13 cellular contexts compared by ENCODE assay signal in the genomic region with DNA sequence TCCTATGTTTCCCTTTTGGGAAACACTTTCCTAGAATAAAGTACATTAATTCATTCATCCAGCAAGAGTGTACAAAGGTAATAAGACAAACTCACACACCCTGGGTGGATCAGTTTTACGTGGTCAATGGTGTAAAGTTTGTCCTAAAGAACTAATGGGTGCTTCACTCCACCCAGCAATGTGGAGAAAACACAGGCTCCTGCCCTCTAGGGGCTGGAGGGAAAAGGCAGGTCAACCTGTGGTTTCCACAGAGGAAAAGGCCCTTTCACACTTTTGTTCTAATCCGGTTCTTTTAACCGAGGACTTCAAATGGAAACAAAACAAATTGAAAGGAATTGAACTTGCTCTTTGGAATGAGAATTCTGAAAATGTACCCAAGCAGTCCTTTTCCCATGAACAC.
DNase-seq lines count a peak whose midpoint lies in the region; ATAC-seq and TF ChIP-seq lines count a peak whose summit lies in the region.
"Had no signal": no experiment of that assay in that cellular context is flagged by ENCODE, and none has a peak within 500 bp of the region (broad histone marks: within the 10 kb centered on the region; RNA-seq: fewer than 3 reads in every experiment).

No MANE protein-coding gene starts in this region.

- H3K36me3 Mint-ChIP-seq in endodermal cell (ENCODE audit: low read depth): no peaks in the 10 kb centered on the region
- no peaks in the 10 kb centered on the region for H3K36me3 Mint-ChIP-seq in type B pancreatic cell
- H3K36me3 Mint-ChIP-seq: activated naive CD4-positive, alpha-beta T cell treated with anti-CD3 and anti-CD28 coated beads, Interleukin-2, amount 50 U/mL, for 24 hours; stimulated activated effector memory CD8-positive, alpha-beta T cell treated with anti-CD3 and anti-CD28 coated beads, Interleukin-12 subunit alpha, Interleukin-12 subunit beta, amount 100 ng/mL, for 72 hours had no signal

- H3K27ac Mint-ChIP-seq in endodermal cell: peak overlapping the region; percentile 74
- H3K27ac Mint-ChIP-seq in type B pancreatic cell: no peak overlapping the region
- H3K27ac Mint-ChIP-seq: activated CD8-positive, alpha-beta T cell treated with anti-CD3 and anti-CD28 coated beads, Interleukin-2, amount 10 ng/mL, durations not matched to agents 7 days and 5 days; activated naive CD4-positive, alpha-beta T cell treated with anti-CD3 and anti-CD28 coated beads, Interleukin-2, amount 50 U/mL, for 24 hours; naive thymus-derived CD4-positive, alpha-beta T cell; stimulated activated effector memory CD8-positive, alpha-beta T cell treated with anti-CD3 and anti-CD28 coated beads, Interleukin-12 subunit alpha, Interleukin-12 subunit beta, amount 100 ng/mL, for 72 hours had no signal

- 71 to 91% methylated on average over 2 to 3 of the region's 3 CpGs for WGBS in endodermal cell (ENCODE audit: insufficient coverage in 1 of 2, insufficient read length in 1 of 2), 2 experiments
- WGBS in body of pancreas, 2 donors: 44 to 45% methylated on average over 3 of the region's 3 CpGs

- H3K4me1 ChIP-seq in left ventricle myocardium inferior (no peaks in the 10 kb centered on the region), endodermal cell (ENCODE audit: control insufficient read depth, insufficient read depth, low read length) (no peaks in the 10 kb centered on the region), body of pancreas (no peaks in the 10 kb centered on the region)

- no peak for TF ChIP-seq POLR2A in body of pancreas (IDR thresholded peaks at IDR 0.05)

- TF ChIP-seq CTCF in left ventricle myocardium inferior (IDR thresholded peaks at IDR 0.05; ENCODE audit: borderline replicate concordance): peak; percentile 29
- peak; percentile 76 for TF ChIP-seq CTCF in endodermal cell (conservative IDR thresholded peaks at IDR 0.05)
- TF ChIP-seq CTCF in type B pancreatic cell (conservative IDR thresholded peaks at IDR 0.05): peak; percentile 57
- no peak for TF ChIP-seq CTCF in body of pancreas (IDR thresholded peaks at IDR 0.05)

- H3K36me3 ChIP-seq in left ventricle myocardium inferior (no peaks in the 10 kb centered on the region), endodermal cell (ENCODE audit: control insufficient read depth, insufficient read depth, low read length) (no peaks in the 10 kb centered on the region), body of pancreas (replicated peaks in 1 of 2; ENCODE audit: insufficient read depth in 1 of 2, low read depth in 2 of 2) (no peaks in the 10 kb centered on the region)

- H3K27me3 ChIP-seq in left ventricle myocardium inferior (ENCODE audit: low read depth) (peaks cover 3% of the 10 kb centered on the region), endodermal cell (ENCODE audit: control insufficient read depth, insufficient read depth, low read length, poor library complexity, severe bottlenecking) (no peaks in the 10 kb centered on the region), body of pancreas (no peaks in the 10 kb centered on the region)

- no peak overlapping the region for H3K9ac ChIP-seq in endodermal cell (ENCODE audit: extremely low read depth, low read length, poor library complexity, severe bottlenecking)

- H3K9me3 Mint-ChIP-seq in endodermal cell (peaks cover 2% of the 10 kb centered on the region), type B pancreatic cell (no peaks in the 10 kb centered on the region)
- H3K9me3 Mint-ChIP-seq: activated naive CD4-positive, alpha-beta T cell treated with anti-CD3 and anti-CD28 coated beads, Interleukin-2, amount 50 U/mL, for 24 hours; naive thymus-derived CD4-positive, alpha-beta T cell; stimulated activated effector memory CD8-positive, alpha-beta T cell treated with anti-CD3 and anti-CD28 coated beads, Interleukin-12 subunit alpha, Interleukin-12 subunit beta, amount 100 ng/mL, for 72 hours had no signal

- H3K4me1 Mint-ChIP-seq in endodermal cell (no peaks in the 10 kb centered on the region), type B pancreatic cell (ENCODE audit: unreplicated experiment) (no peaks in the 10 kb centered on the region)
- H3K4me1 Mint-ChIP-seq: activated naive CD4-positive, alpha-beta T cell treated with anti-CD3 and anti-CD28 coated beads, Interleukin-2, amount 50 U/mL, for 24 hours; stimulated activated effector memory CD8-positive, alpha-beta T cell treated with anti-CD3 and anti-CD28 coated beads, Interleukin-12 subunit alpha, Interleukin-12 subunit beta, amount 100 ng/mL, for 72 hours had no signal

- H3K9me3 ChIP-seq in left ventricle myocardium inferior (replicated peaks): peaks cover under 1% of the 10 kb centered on the region
- peaks cover 1% of the 10 kb centered on the region for H3K9me3 ChIP-seq in endodermal cell (ENCODE audit: control insufficient read depth, low read length)
- no peaks in the 10 kb centered on the region for H3K9me3 ChIP-seq in body of pancreas

- intact Hi-C loops in left ventricle myocardium inferior (cut with micrococcal nuclease): no loop called here
- intact Hi-C loops in cardiac septum (cut with DNase I): no loop called here
- intact Hi-C loops in body of pancreas (cut with DNase I): no loop called here

- no peak overlapping the region for H3K27ac ChIP-seq in left ventricle myocardium inferior (replicated peaks)
- H3K27ac ChIP-seq in endodermal cell (ENCODE audit: low read depth, low read length): no peak overlapping the region
- no peak overlapping the region for H3K27ac ChIP-seq in body of pancreas

- no peak overlapping the region for H3K4me3 ChIP-seq in left ventricle myocardium inferior
- no peak overlapping the region for H3K4me3 ChIP-seq in endodermal cell (ENCODE audit: low read length)
- no peak overlapping the region for H3K4me3 ChIP-seq in body of pancreas

- DNase-seq in left ventricle myocardium inferior (no peak), cardiac septum (ENCODE audit: low spot score) (no peak), NCI-H460 (ENCODE audit: extremely low read depth, low read depth) (peak; percentile 44), endodermal cell (peak; percentile 51), type B pancreatic cell (ENCODE audit: extremely low spot score, unreplicated experiment) (no peak), body of pancreas (no peak), NCI-H446 (lab: John Stamatoyannopoulos, UW) (no peak), NCI-H1105 treated with DMSO at 0.1 percent for 48 hours (lab: John Stamatoyannopoulos, UW) (no peak)
- DNase-seq: activated CD8-positive, alpha-beta T cell treated with anti-CD3 and anti-CD28 coated beads, Interleukin-2, amount 10 ng/mL, durations not matched to agents 7 days and 5 days; C1 segment of cervical spinal cord; naive thymus-derived CD4-positive, alpha-beta T cell had no signal

- peaks cover 4% of the 10 kb centered on the region for H3K27me3 Mint-ChIP-seq in endodermal cell (ENCODE audit: insufficient read depth)
- H3K27me3 Mint-ChIP-seq in type B pancreatic cell: peaks cover 23% of the 10 kb centered on the region

- ATAC-seq in body of pancreas: no peak
- ATAC-seq: activated CD8-positive, alpha-beta T cell treated with anti-CD3 and anti-CD28 coated beads, Interleukin-2, amount 10 ng/mL, durations not matched to agents 7 days and 5 days; naive thymus-derived CD4-positive, alpha-beta T cell had no signal

- no peak overlapping the region for H3K4me3 Mint-ChIP-seq in endodermal cell
- H3K4me3 Mint-ChIP-seq in type B pancreatic cell: no peak overlapping the region
- H3K4me3 Mint-ChIP-seq: activated CD8-positive, alpha-beta T cell treated with anti-CD3 and anti-CD28 coated beads, Interleukin-2, amount 10 ng/mL, durations not matched to agents 7 days and 5 days; activated naive CD4-positive, alpha-beta T cell treated with anti-CD3 and anti-CD28 coated beads, Interleukin-2, amount 50 U/mL, for 24 hours; naive thymus-derived CD4-positive, alpha-beta T cell; stimulated activated effector memory CD8-positive, alpha-beta T cell treated with anti-CD3 and anti-CD28 coated beads, Interleukin-12 subunit alpha, Interleukin-12 subunit beta, amount 100 ng/mL, for 72 hours had no signal

Comparison
In these comparisons a context has a peak if more than half of its experiments do, and no peak if none do; other contexts are left out.
1. DNase-seq: peak in NCI-H460 (single experiment) and endodermal cell (single experiment); none in left ventricle myocardium inferior (single experiment), cardiac septum (single experiment), type B pancreatic cell (single experiment), body of pancreas (0 of 4), NCI-H446 (0 of 2) and NCI-H1105 treated with DMSO at 0.1 percent for 48 hours (single experiment).
2. CTCF ChIP-seq: peak in left ventricle myocardium inferior (single experiment), endodermal cell (single experiment) and type B pancreatic cell (single experiment); none in body of pancreas (0 of 7).